ENCODE assay signal across 8 cellular contexts in the genomic region with DNA sequence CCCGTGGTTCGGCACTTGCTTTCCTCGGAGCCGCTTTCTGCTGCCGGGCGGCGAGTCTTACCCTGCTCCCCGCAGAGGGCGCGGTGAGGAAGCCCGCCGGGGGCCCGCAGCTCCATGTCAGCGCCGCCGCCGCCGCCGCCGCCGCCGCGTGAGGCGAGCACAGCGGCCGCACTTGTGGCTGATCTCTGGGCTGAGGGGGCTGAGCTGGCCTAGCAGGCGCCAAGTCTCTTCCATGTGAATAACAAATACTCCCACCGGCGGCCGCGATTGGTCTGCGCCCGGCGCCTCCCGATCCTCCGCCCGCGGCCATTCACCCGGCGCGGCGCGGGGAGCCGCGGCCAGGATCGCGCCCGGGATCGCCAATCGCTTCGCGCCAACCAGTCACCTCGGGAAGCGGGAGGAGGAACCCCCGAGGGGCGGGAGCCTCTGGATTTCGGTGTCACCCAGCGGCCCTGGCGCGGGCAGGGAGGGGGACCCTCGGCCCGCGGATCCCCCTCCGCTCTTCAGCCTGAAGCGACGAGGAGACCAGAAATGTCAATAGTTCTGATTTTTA. TPM values are rescaled to one million over a fixed set of nuclear protein-coding genes. Genes with fewer than 3 reads are reported as not detected.
DNase-seq lines count a peak whose midpoint lies in the region; ATAC-seq, FAIRE-seq and TF ChIP-seq lines count a peak whose summit lies in the region.

A gene (minus strand): TSS at position 206 of the 553 bp plus-strand sequence.

- TF ChIP-seq CTCF in HFF-Myc (IDR thresholded peaks at IDR 0.05; ENCODE audit: low read depth, low read length, missing control alignments) (no peak), pancreas (IDR thresholded peaks at IDR 0.05) (no peak)

- peak within 1 kb of the TSS; percentile 83 for H3K4me3 Mint-ChIP-seq in activated naive CD8-positive, alpha-beta T cell treated with anti-CD3 and anti-CD28 coated beads, Interleukin-2, amount 10 ng/mL, durations not matched to agents 7 days and 5 days

- peak; percentile 45 for DNase-seq in EH (ENCODE audit: low read depth)
- no peak for DNase-seq in HFF-Myc (ENCODE audit: extremely low read depth, low read depth)
- peak; percentile 32 to 79 for DNase-seq in NCI-H526 (lab: John Stamatoyannopoulos, UW)
- DNase-seq in activated naive CD8-positive, alpha-beta T cell treated with anti-CD3 and anti-CD28 coated beads, Interleukin-2, amount 10 ng/mL, durations not matched to agents 7 days and 5 days = peak; percentile 50
- peak; percentile 72 for DNase-seq in left cardiac atrium
- DNase-seq in pancreas = peak; percentile 16 to 81 (median 44)
- no peak for DNase-seq in GM19238 (ENCODE audit: insufficient read length, low spot score)
- DNase-seq in OCI-M2 (lab: John Stamatoyannopoulos, UW; ENCODE audit: unreplicated experiment) = no peak

- H3K27me3 ChIP-seq in pancreas = no peaks in the 10 kb centered on the region

- peaks cover 80% of the 10 kb centered on the region for H3K27me3 Mint-ChIP-seq in activated naive CD8-positive, alpha-beta T cell treated with anti-CD3 and anti-CD28 coated beads, Interleukin-2, amount 10 ng/mL, durations not matched to agents 7 days and 5 days

- peak within 1 kb of the TSS in 2 of 4 donors; percentile 9 to 26 for H3K27ac ChIP-seq in pancreas

- H3K4me3 ChIP-seq in HFF-Myc (replicated peaks; ENCODE audit: low read depth, low read length) = peak within 1 kb of the TSS; percentile 48
- H3K4me3 ChIP-seq in pancreas = peak within 1 kb of the TSS; percentile 46 to 66 (median 52)

- no peaks in the 10 kb centered on the region for H3K9me3 Mint-ChIP-seq in activated naive CD8-positive, alpha-beta T cell treated with anti-CD3 and anti-CD28 coated beads, Interleukin-2, amount 10 ng/mL, durations not matched to agents 7 days and 5 days

- POLR2A ChIA-PET in activated naive CD8-positive, alpha-beta T cell treated with anti-CD3 and anti-CD28 coated beads, Interleukin-2, amount 10 ng/mL, durations not matched to agents 7 days and 5 days (lab: Charles Lee) = no interaction called here

- intact Hi-C loops in left cardiac atrium (cut with DNase I) (no loop called here), pancreas (cut with DNase I) (loop anchor here in 1 of 3 donors (10.0 kb wide), 1 partner anchor 448 kb away; no protein-coding TSS in a partner anchor)

- WGBS in pancreas, 2 donors = 0% methylated on average over 55 to 66 of the region's 66 CpGs

- no peaks in the 10 kb centered on the region for H3K9me3 ChIP-seq in pancreas

- no peak within 1 kb of the TSS for H3K27ac Mint-ChIP-seq in activated naive CD8-positive, alpha-beta T cell treated with anti-CD3 and anti-CD28 coated beads, Interleukin-2, amount 10 ng/mL, durations not matched to agents 7 days and 5 days

- H3K4me1 ChIP-seq in pancreas = peaks cover 0 to 5% (median 5%) of the 10 kb centered on the region in 3 donors

- ATAC-seq in activated naive CD8-positive, alpha-beta T cell treated with anti-CD3 and anti-CD28 coated beads, Interleukin-2, amount 10 ng/mL, durations not matched to agents 7 days and 5 days (ENCODE audit: low read depth) = no peak
- ATAC-seq in left cardiac atrium (peak; percentile 74 to 87), pancreas (peak; percentile 62 to 70 (median 68))

- H3K4me1 Mint-ChIP-seq in activated naive CD8-positive, alpha-beta T cell treated with anti-CD3 and anti-CD28 coated beads, Interleukin-2, amount 10 ng/mL, durations not matched to agents 7 days and 5 days = peaks cover 8% of the 10 kb centered on the region

- no peak for FAIRE-seq in pancreas (lab: Jason Lieb, UNC)

- H3K36me3 Mint-ChIP-seq in activated naive CD8-positive, alpha-beta T cell treated with anti-CD3 and anti-CD28 coated beads, Interleukin-2, amount 10 ng/mL, durations not matched to agents 7 days and 5 days = no peaks in the 10 kb centered on the region

- no peaks in the 10 kb centered on the region for H3K36me3 ChIP-seq in pancreas

RNA-seq across cellular contexts. Expression of the gene that starts here (rescaled TPM):
- total RNA-seq in activated naive CD8-positive, alpha-beta T cell treated with anti-CD3 and anti-CD28 coated beads, Interleukin-2, amount 10 ng/mL, durations not matched to agents 7 days and 5 days = not detected
- under 1 TPM in 1 of 2 donors, not detected in 1; 0.18 TPM for total RNA-seq in left cardiac atrium
- 1 to 10 TPM in 1 of 6 donors, under 1 TPM in 5; 0.41 to 1.2 (median 0.90) TPM for total RNA-seq in pancreas
- under 1 TPM; 0.11 to 0.89 TPM for polyA plus RNA-seq in pancreas

Comparison
In these comparisons a context has a peak if more than half of its experiments do, and no peak if none do; other contexts are left out.
1. Peak in DNase-seq in activated naive CD8-positive, alpha-beta T cell treated with anti-CD3 and anti-CD28 coated beads, Interleukin-2, amount 10 ng/mL, durations not matched to agents 7 days and 5 days; RNA of the gene not detected or under 1 TPM.
2. Peak in DNase-seq and ATAC-seq in left cardiac atrium; RNA of the gene not detected or under 1 TPM.
3. DNase-seq: peak in EH (single experiment), NCI-H526 (2 of 2) and pancreas (6 of 6); none in HFF-Myc (single experiment), GM19238 (single experiment) and OCI-M2 (single experiment).